20 cellular contexts compared by ENCODE assay signal in the genomic region with DNA sequence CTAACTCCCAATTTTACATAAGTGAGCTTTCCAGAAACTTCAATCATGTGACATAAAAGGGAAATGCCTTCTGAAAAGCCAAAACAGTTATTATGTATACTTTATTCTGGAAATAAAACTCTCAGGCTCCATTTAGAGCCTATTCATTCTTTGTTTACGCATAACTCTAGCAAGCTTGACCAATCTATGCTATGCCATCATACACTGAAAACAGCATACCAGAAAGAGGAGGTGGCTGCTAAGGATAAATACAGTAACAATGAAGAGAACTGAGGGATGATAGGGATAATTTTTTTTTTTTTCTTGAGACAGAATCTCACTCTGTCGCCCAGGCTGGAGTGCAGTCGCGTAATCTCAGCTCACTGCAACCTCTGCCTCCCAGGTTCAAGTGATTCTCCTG. TPM values are rescaled to one million over a fixed set of nuclear protein-coding genes. Genes with fewer than 3 reads are reported as not detected.
DNase-seq lines count a peak whose midpoint lies in the region; ATAC-seq, FAIRE-seq and TF ChIP-seq lines count a peak whose summit lies in the region.
"Had no signal": no experiment of that assay in that cellular context is flagged by ENCODE, and none has a peak within 500 bp of the region (broad histone marks: within the 10 kb centered on the region; RNA-seq: fewer than 3 reads in every experiment).

No MANE protein-coding gene starts in this region.

- no peak overlapping the region for H3K56ac ChIP-seq in IMR-90 (ENCODE audit: extremely low read depth, insufficient read depth, low read length)

- no peak overlapping the region for H3K14ac ChIP-seq in IMR-90 (replicated peaks; ENCODE audit: low read depth, low read length)

- no CpG with 5 or more reads among the region's 4 CpGs for WGBS in IMR-90 (ENCODE audit: extremely low coverage in 2 of 2, insufficient read length in 1 of 2), 2 experiments
- 40% methylated on average over 1 of the region's 4 CpGs for WGBS in K562 (ENCODE audit: insufficient coverage, low coverage, missing lambda C conversion rate)

- H4K8ac ChIP-seq in IMR-90 (ENCODE audit: low read depth in 2 of 2, low read length in 2 of 2), result no peak overlapping the region

- TF ChIP-seq EP300 in K562 (IDR thresholded peaks at IDR 0.05; ENCODE audit: low read length), result no peak

- H4K5ac ChIP-seq in IMR-90 (ENCODE audit: low read depth, low read length), result no peak overlapping the region

- no peak for FAIRE-seq in K562 (lab: Jason Lieb, UNC)
- FAIRE-seq: D721Med, GM12878, GM19239, H1, HepG2 had no signal

- ATAC-seq in IMR-90 (ENCODE audit: low read depth), result peak; percentile 97
- ATAC-seq in K562, result no peak
- ATAC-seq in GM18498 (IDR thresholded peaks at IDR 0.05; ENCODE audit: unreplicated experiment), result no peak
- ATAC-seq: GM12878, HepG2 had no signal

- H2AFZ ChIP-seq in IMR-90 (replicated peaks; ENCODE audit: low read length, poor library complexity), result no peak overlapping the region
- no peak overlapping the region for H2AFZ ChIP-seq in K562 (ENCODE audit: low read depth, low read length)

- H2BK20ac ChIP-seq in IMR-90 (ENCODE audit: low read depth, low read length), result no peak overlapping the region

- POLR2A ChIA-PET in IMR-90 (lab: Charles Lee; ENCODE audit: unreplicated experiment) (no interaction called here), K562 (lab: Yijun Ruan, JAX) (no interaction called here)
- POLR2A ChIA-PET in CD4-positive, alpha-beta memory T cell (lab: Charles Lee; ENCODE audit: partially characterized antibody), result interaction anchor here (0.5 kb wide), 1 partner anchor 80 kb away, joined by 3 read pairs; no protein-coding TSS in a partner anchor

- H3K4me3 ChIP-seq in IMR-90 (ENCODE audit: insufficient read depth, low read depth, low read length) (no peak overlapping the region), K562 (no peak overlapping the region)
- H3K4me3 ChIP-seq in CD4-positive, alpha-beta memory T cell (ENCODE audit: low read length in 2 of 2), result no peak overlapping the region
- H3K4me3 ChIP-seq: GM12878 had no signal

- H3K4me1 Mint-ChIP-seq in CD4-positive, alpha-beta memory T cell, result no peaks in the 10 kb centered on the region
- H3K4me1 Mint-ChIP-seq: H9 had no signal

- CTCF ChIA-PET in IMR-90 (lab: Yijun Ruan, JAX) (interaction anchor here (1.1 kb wide), 1 partner anchor 242 kb away, joined by 10 read pairs; no protein-coding TSS in a partner anchor), K562 (lab: Yijun Ruan, JAX; ENCODE audit: low intra/inter-chr PET ratio) (no interaction called here)
- CTCF ChIA-PET in CD4-positive, alpha-beta memory T cell (lab: Charles Lee; ENCODE audit: partially characterized antibody), result no interaction called here

- intact Hi-C loops in IMR-90 (cut with micrococcal nuclease) (no loop called here), K562 (cut with micrococcal nuclease) (no loop called here)
- intact Hi-C loops in CD4-positive, alpha-beta memory T cell (cut with micrococcal nuclease), result no loop called here

- H2AK5ac ChIP-seq in IMR-90 (ENCODE audit: low read depth, low read length), result no peak overlapping the region

- H3K27me3 Mint-ChIP-seq in CD4-positive, alpha-beta memory T cell, result no peaks in the 10 kb centered on the region
- H3K27me3 Mint-ChIP-seq: CD4-positive, CD25-positive, alpha-beta regulatory T cell had no signal

- no peaks in the 10 kb centered on the region for H3K36me3 Mint-ChIP-seq in CD4-positive, alpha-beta memory T cell

- no peak for TF ChIP-seq CTCF in IMR-90 (conservative IDR thresholded peaks at IDR 0.05; ENCODE audit: low read depth, low read length)
- no peak for TF ChIP-seq CTCF in K562 (IDR thresholded peaks at IDR 0.05 in 2 of 3, conservative IDR thresholded peaks at IDR 0.05 in 1 of 3; ENCODE audit: insufficient read depth in 2 of 3, low read depth in 1 of 3, low read length in 3 of 3)

- H3K4ac ChIP-seq in IMR-90 (ENCODE audit: low read depth, low read length), result no peak overlapping the region

- no peak overlapping the region for H3K4me3 Mint-ChIP-seq in CD4-positive, alpha-beta memory T cell
- H3K4me3 Mint-ChIP-seq: CD4-positive, CD25-positive, alpha-beta regulatory T cell; H9 had no signal

- no peaks in the 10 kb centered on the region for H3K79me1 ChIP-seq in IMR-90 (ENCODE audit: low read depth in 1 of 2, low read length in 2 of 2)

- H3K9ac ChIP-seq in IMR-90 (ENCODE audit: low read depth, low read length) (no peak overlapping the region), K562 (ENCODE audit: insufficient read depth in 1 of 2, low read depth in 2 of 2, low read length in 2 of 2) (no peak overlapping the region)

- dilution Hi-C loops in IMR-90 (cut with HindIII; ENCODE audit: low sequenced_read_pairs, unreplicated experiment), result no loop called here

- no TSS peak for BruUV-seq in IMR-90 (replicated peaks; lab: Mats Ljungman, UMichigan)
- no TSS peak for BruUV-seq in K562 (replicated peaks; lab: Mats Ljungman, UMichigan)

- H3K18ac ChIP-seq in IMR-90 (ENCODE audit: low read depth, low read length), result no peak overlapping the region

- no peak overlapping the region for H3K23ac ChIP-seq in IMR-90 (ENCODE audit: low read depth, low read length)

- H3K9me3 ChIP-seq in IMR-90 (ENCODE audit: control insufficient read depth, insufficient read depth, low read length), result no peaks in the 10 kb centered on the region
- no peaks in the 10 kb centered on the region for H3K9me3 ChIP-seq in K562 (replicated peaks; ENCODE audit: control insufficient read depth, insufficient read depth, low read depth, low read length)
- no peaks in the 10 kb centered on the region for H3K9me3 ChIP-seq in CD4-positive, alpha-beta memory T cell (ENCODE audit: control insufficient read depth in 1 of 2, low read length in 2 of 2)
- H3K9me3 ChIP-seq: BE2C, Caco-2 had no signal

- no peaks in the 10 kb centered on the region for H3K9me3 Mint-ChIP-seq in CD4-positive, alpha-beta memory T cell
- H3K9me3 Mint-ChIP-seq: H9 had no signal

- no peak overlapping the region for H2BK5ac ChIP-seq in IMR-90 (ENCODE audit: low read depth, low read length, poor library complexity, severe bottlenecking)

- H4K20me1 ChIP-seq in IMR-90 (ENCODE audit: insufficient read depth, low read length) (no peaks in the 10 kb centered on the region), K562 (replicated peaks; ENCODE audit: control insufficient read depth, insufficient read depth, low read length) (no peaks in the 10 kb centered on the region)

- no peaks in the 10 kb centered on the region for H3K9me1 ChIP-seq in IMR-90 (ENCODE audit: insufficient read depth, low read length)
- no peaks in the 10 kb centered on the region for H3K9me1 ChIP-seq in K562 (ENCODE audit: control insufficient read depth, insufficient read depth, low read length)

- H3K27ac ChIP-seq in IMR-90 (ENCODE audit: insufficient read depth, low read length) (no peak overlapping the region), K562 (ENCODE audit: extremely low read depth, low read depth, low read length) (no peak overlapping the region)
- no peak overlapping the region for H3K27ac ChIP-seq in CD4-positive, alpha-beta memory T cell (ENCODE audit: low read depth, low read length)

- H3K4me1 ChIP-seq in IMR-90 (ENCODE audit: control insufficient read depth, insufficient read depth, low read length) (no peaks in the 10 kb centered on the region), K562 (replicated peaks in 1 of 2; ENCODE audit: control insufficient read depth in 2 of 2, insufficient read depth in 2 of 2, low read length in 2 of 2) (no peaks in the 10 kb centered on the region)
- no peaks in the 10 kb centered on the region for H3K4me1 ChIP-seq in CD4-positive, alpha-beta memory T cell (ENCODE audit: insufficient read depth, low read length)
- H3K4me1 ChIP-seq: BE2C, Caco-2 had no signal

- H3K27ac Mint-ChIP-seq in CD4-positive, alpha-beta memory T cell, result no peak overlapping the region
- H3K27ac Mint-ChIP-seq: CD4-positive, CD25-positive, alpha-beta regulatory T cell; H9 had no signal

- no peak overlapping the region for H4K91ac ChIP-seq in IMR-90 (ENCODE audit: insufficient read depth, low read depth, low read length)

- TF ChIP-seq POLR2A in IMR-90 (IDR thresholded peaks at IDR 0.05; ENCODE audit: low read depth, low read length) (no peak), K562 (conservative IDR thresholded peaks at IDR 0.05) (no peak)

- H3K4me2 ChIP-seq in IMR-90 (ENCODE audit: low read depth, low read length), result no peak overlapping the region
- no peak overlapping the region for H3K4me2 ChIP-seq in K562 (ENCODE audit: insufficient read depth, low read length)

- no peaks in the 10 kb centered on the region for H3K36me3 ChIP-seq in IMR-90 (ENCODE audit: control insufficient read depth, insufficient read depth, low read length)
- no peaks in the 10 kb centered on the region for H3K36me3 ChIP-seq in K562 (ENCODE audit: control insufficient read depth, insufficient read depth, low read length)
- no peaks in the 10 kb centered on the region for H3K36me3 ChIP-seq in CD4-positive, alpha-beta memory T cell (ENCODE audit: insufficient read depth, low read length)
- H3K36me3 ChIP-seq: BE2C had no signal

- H3K79me2 ChIP-seq in K562 (ENCODE audit: control insufficient read depth, insufficient read depth, low read length), result no peaks in the 10 kb centered on the region

- DNase-seq in EH (ENCODE audit: low read depth), result peak; percentile 12
- peak; percentile 47 for DNase-seq in IMR-90
- DNase-seq in K562 (ENCODE audit: extremely low read depth in 1 of 4, low spot score in 3 of 4), result no peak
- DNase-seq in iris pigment epithelial cell (ENCODE audit: low read depth), result peak; percentile 3
- no peak for DNase-seq in kidney glomerular epithelial cell (lab: John Stamatoyannopoulos, UW)
- no peak for DNase-seq in CD4-positive, alpha-beta memory T cell
- no peak for DNase-seq in SIG-M5 treated with dmso at 0.1 percent for 504 hours (lab: John Stamatoyannopoulos, UW; ENCODE audit: unreplicated experiment)
- DNase-seq: BE2C; C1 segment of cervical spinal cord; Caco-2; CD4-positive, CD25-positive, alpha-beta regulatory T cell; H9 had no signal

- H2BK120ac ChIP-seq in IMR-90 (ENCODE audit: low read depth, low read length), result no peak overlapping the region

- no peak for TF ChIP-seq RAD21 in IMR-90 (IDR thresholded peaks at IDR 0.05; ENCODE audit: low read length)
- TF ChIP-seq RAD21 in K562 (CRISPR knock-in tag; conservative IDR thresholded peaks at IDR 0.05 in 1 of 2, IDR thresholded peaks at IDR 0.05 in 1 of 2), result no peak

- no peak overlapping the region for H2AK9ac ChIP-seq in IMR-90 (replicated peaks; ENCODE audit: low read depth, low read length, poor library complexity)

- no peaks in the 10 kb centered on the region for H3K27me3 ChIP-seq in IMR-90 (ENCODE audit: control insufficient read depth, insufficient read depth, low read length)
- H3K27me3 ChIP-seq in K562 (ENCODE audit: control insufficient read depth in 2 of 2, insufficient read depth in 2 of 2, low read length in 2 of 2), result peaks cover 0 to 8% of the 10 kb centered on the region in 2 experiments; a peak in 2 of 5 replicates
- no peaks in the 10 kb centered on the region for H3K27me3 ChIP-seq in CD4-positive, alpha-beta memory T cell (ENCODE audit: insufficient read depth, low read length)
- H3K27me3 ChIP-seq: BE2C had no signal

- in situ Hi-C loops in IMR-90 (cut with MboI; ENCODE audit: low sequenced_read_pairs), result no loop called here
- in situ Hi-C loops in K562 (cut with MboI), result no loop called here

- no peak overlapping the region for H2BK15ac ChIP-seq in IMR-90 (ENCODE audit: low read depth, low read length)

RNA-seq across cellular contexts. Expression of a gene that starts 24.4 kb away (rescaled TPM):
- total RNA-seq in IMR-90 (2012; rRNA removed) (under 0.01 and 0.18 TPM in 2 replicates), K562 (2014; rRNA removed) (not detected in 2 replicates), K562 (2014; rRNA removed; fragmentation: Illumina TruSeq; extraction: Trizol) (0.06 TPM in 1 of 2 replicates, not detected in the other), K562 (2015; rRNA removed; fragmentation: Illumina TruSeq; extraction: Trizol) (0.04 TPM in 1 of 2 replicates, not detected in the other), K562 (2021) (0.16 TPM in 1 of 2 replicates, not detected in the other)
- polyA plus RNA-seq in IMR-90 (2012; rRNA removed) (0.09 TPM in 1 of 2 replicates, not detected in the other), K562 (2011; rRNA removed) (0.05 TPM in 1 of 2 replicates, not detected in the other), K562 (2014; fragmentation: Illumina TruSeq; extraction: Trizol) (not detected in 2 replicates), K562 (2014; fragmentation: Nextera tagmentation; extraction: Ambion mirVana) (under 1 TPM in 1 of 2 experiments, not detected in 1; 0.01 TPM), K562 (2014; rRNA removed) (0.03 TPM in 1 of 2 replicates, not detected in the other)
- 0.03 and 0.06 TPM in 2 replicates for polyA plus RNA-seq in IMR-90 (2012; cell fraction: cytosol; rRNA removed)
- polyA plus RNA-seq in IMR-90 (2012; cell fraction: nucleus; rRNA removed; ENCODE audit: low replicate concordance), result 0.06 TPM in 1 of 2 replicates, not detected in the other
- total RNA-seq in K562 (2011; cell fraction: chromatin; rRNA removed; ENCODE audit: low replicate concordance), result 0.62 and 1.2 TPM in 2 replicates
- total RNA-seq in K562 (2011; cell fraction: nucleolus; rRNA removed), result 0.17 TPM in 1 of 2 replicates, not detected in the other
- total RNA-seq in K562 (2011; cell fraction: nucleoplasm; rRNA removed), result 0.07 TPM in 1 of 2 replicates, not detected in the other
- 0.01 TPM in 1 of 2 replicates, not detected in the other for polyA plus RNA-seq in K562 (2011; cell fraction: cytosol; rRNA removed)
- polyA plus RNA-seq in K562 (2011; cell fraction: nucleus; rRNA removed), result not detected in 2 replicates
- 0.05 TPM in 1 of 2 replicates, not detected in the other for polyA plus RNA-seq in K562 (2012)
- not detected in 2 replicates for polyA minus RNA-seq in K562 (2011; rRNA and poly(A)+ RNA removed)
- not detected in 2 replicates for polyA minus RNA-seq in K562 (2011; cell fraction: cytosol; rRNA and poly(A)+ RNA removed)
- polyA minus RNA-seq in K562 (2011; cell fraction: nucleus; rRNA and poly(A)+ RNA removed), result not detected in 2 replicates
- total RNA-seq in CD4-positive, alpha-beta memory T cell, result under 1 TPM; 0.35 to 0.39 TPM
- polyA plus RNA-seq in CD4-positive, alpha-beta memory T cell, result under 1 TPM; 0.32 to 0.37 TPM
- total RNA-seq: A172, G401, HepG2 had no signal
- polyA plus RNA-seq: HepG2 had no signal

RNA-seq across cellular contexts. Expression of a gene that starts 50.1 kb away (rescaled TPM):
- total RNA-seq in IMR-90 (2012; rRNA removed), result not detected in 2 replicates
- polyA plus RNA-seq in IMR-90 (2012; rRNA removed), result not detected in 2 replicates
- polyA plus RNA-seq in IMR-90 (2012; cell fraction: cytosol; rRNA removed), result not detected in 2 replicates
- polyA plus RNA-seq in IMR-90 (2012; cell fraction: nucleus; rRNA removed; ENCODE audit: low replicate concordance), result 0.15 TPM in 1 of 2 replicates, not detected in the other
- not detected in 2 replicates for total RNA-seq in K562 (2011; cell fraction: chromatin; rRNA removed; ENCODE audit: low replicate concordance)
- total RNA-seq in K562 (2011; cell fraction: nucleolus; rRNA removed), result not detected in 2 replicates
- not detected in 2 replicates for total RNA-seq in K562 (2011; cell fraction: nucleoplasm; rRNA removed)
- not detected in 2 replicates for total RNA-seq in K562 (2014; rRNA removed)
- not detected in 2 replicates for total RNA-seq in K562 (2014; rRNA removed; fragmentation: Illumina TruSeq; extraction: Trizol)
- not detected in 2 replicates for total RNA-seq in K562 (2015; rRNA removed; fragmentation: Illumina TruSeq; extraction: Trizol)
- total RNA-seq in K562 (2021), result not detected in 2 replicates
- not detected in 2 replicates for polyA plus RNA-seq in K562 (2011; rRNA removed)
- 0.03 TPM in 1 of 2 replicates, not detected in the other for polyA plus RNA-seq in K562 (2011; cell fraction: cytosol; rRNA removed)
- 0.20 TPM in 1 of 2 replicates, not detected in the other for polyA plus RNA-seq in K562 (2011; cell fraction: nucleus; rRNA removed)
- not detected in 2 replicates for polyA plus RNA-seq in K562 (2012)
- polyA plus RNA-seq in K562 (2014; fragmentation: Illumina TruSeq; extraction: Trizol), result not detected in 2 replicates
- not detected for polyA plus RNA-seq in K562 (2014; fragmentation: Nextera tagmentation; extraction: Ambion mirVana)
- polyA plus RNA-seq in K562 (2014; rRNA removed), result not detected in 2 replicates
- polyA minus RNA-seq in K562 (2011; rRNA and poly(A)+ RNA removed), result not detected in 2 replicates
- polyA minus RNA-seq in K562 (2011; cell fraction: cytosol; rRNA and poly(A)+ RNA removed), result not detected in 2 replicates
- not detected in 2 replicates for polyA minus RNA-seq in K562 (2011; cell fraction: nucleus; rRNA and poly(A)+ RNA removed)
- not detected for total RNA-seq in CD4-positive, alpha-beta memory T cell
- polyA plus RNA-seq in CD4-positive, alpha-beta memory T cell, result not detected
- total RNA-seq: A172; Caco-2; CD4-positive, CD25-positive, alpha-beta regulatory T cell; G401; H1; H9; HepG2 had no signal
- polyA plus RNA-seq: CD4-positive, CD25-positive, alpha-beta regulatory T cell; H1 had no signal

Comparison
In these comparisons a context has a peak if more than half of its experiments do, and no peak if none do; other contexts are left out.
1. DNase-seq: peak in EH (single experiment), IMR-90 (single experiment) and iris pigment epithelial cell (single experiment); none in K562 (0 of 4), kidney glomerular epithelial cell (single experiment), CD4-positive, alpha-beta memory T cell (0 of 5) and SIG-M5 treated with dmso at 0.1 percent for 504 hours (single experiment).